Comparison of ENCODE assay signal across 32 cellular contexts in genomic region chr7:68679456-68680234, GRCh38.
DNase-seq lines count a peak whose midpoint lies in the region; ATAC-seq and TF ChIP-seq lines count a peak whose summit lies in the region.
"Had no signal": no experiment of that assay in that cellular context is flagged by ENCODE, and none has a peak within 500 bp of the region (broad histone marks: within the 10 kb centered on the region; RNA-seq: fewer than 3 reads in every experiment).

No MANE protein-coding gene starts in this region.

- no peaks in the 10 kb centered on the region for H3K36me3 Mint-ChIP-seq in neural progenitor cell
- H3K36me3 Mint-ChIP-seq: activated naive CD4-positive, alpha-beta T cell treated with anti-CD3 and anti-CD28 coated beads, Interleukin-2, amount 50 U/mL, for 24 hours; brain; CD8-positive, alpha-beta T cell had no signal

- TF ChIP-seq RAD21 in SK-N-SH (IDR thresholded peaks at IDR 0.05; ENCODE audit: low read length): no peak

- H3K9me2 ChIP-seq in SK-N-SH: no peaks in the 10 kb centered on the region

- POLR2A ChIA-PET in SK-N-SH (lab: Yijun Ruan, JAX): no interaction called here

- H3K27ac ChIP-seq in neural progenitor cell (no peak overlapping the region), SK-N-SH (ENCODE audit: low read depth in 2 of 2, low read length in 1 of 2) (no peak overlapping the region)
- H3K27ac ChIP-seq: esophagus squamous epithelium, foreskin keratinocyte, left lung, thoracic aorta, uterus, VCaP had no signal

- H3K36me3 ChIP-seq in neural progenitor cell (no peaks in the 10 kb centered on the region), SK-N-SH (replicated peaks in 1 of 2; ENCODE audit: control insufficient read depth in 1 of 2, insufficient read depth in 2 of 2, low read length in 1 of 2) (no peaks in the 10 kb centered on the region)
- H3K36me3 ChIP-seq: esophagus squamous epithelium, left lung, thoracic aorta, uterus had no signal

- no peak for ATAC-seq in HG03439 (IDR thresholded peaks at IDR 0.05; ENCODE audit: unreplicated experiment)
- ATAC-seq: CD8-positive, alpha-beta T cell; foreskin keratinocyte; left lung; Panc1; right cardiac atrium; stimulated activated naive CD8-positive, alpha-beta T cell treated with anti-CD3 and anti-CD28 coated beads, Interleukin-15, amount 100 ng/mL, for 72 hours had no signal

- H3K4me3 ChIP-seq in neural progenitor cell: no peak overlapping the region
- no peak overlapping the region for H3K4me3 ChIP-seq in SK-N-SH (ENCODE audit: low read depth in 2 of 2, low read length in 1 of 2)
- H3K4me3 ChIP-seq: esophagus squamous epithelium, left lung, thoracic aorta, uterus had no signal

- no peak overlapping the region for H2AFZ ChIP-seq in neural progenitor cell (replicated peaks)
- H2AFZ ChIP-seq in SK-N-SH (ENCODE audit: low read depth): no peak overlapping the region

- H3F3A ChIP-seq in neural progenitor cell (ENCODE audit: low read depth) (no peaks in the 10 kb centered on the region), SK-N-SH (replicated peaks; ENCODE audit: insufficient read depth) (no peaks in the 10 kb centered on the region)

- H3K27me3 Mint-ChIP-seq in neural progenitor cell (ENCODE audit: insufficient read depth, low read depth): peaks cover 4% of the 10 kb centered on the region
- H3K27me3 Mint-ChIP-seq: activated naive CD4-positive, alpha-beta T cell treated with anti-CD3 and anti-CD28 coated beads, Interleukin-2, amount 50 U/mL, for 24 hours; B cell; stimulated activated naive CD8-positive, alpha-beta T cell treated with anti-CD3 and anti-CD28 coated beads, Interleukin-15, amount 100 ng/mL, for 72 hours had no signal

- H3K27ac Mint-ChIP-seq in neural progenitor cell: peak overlapping the region; percentile 24
- H3K27ac Mint-ChIP-seq: activated naive CD4-positive, alpha-beta T cell treated with anti-CD3 and anti-CD28 coated beads, Interleukin-2, amount 50 U/mL, for 24 hours; B cell; CD8-positive, alpha-beta T cell; H9; stimulated activated naive CD8-positive, alpha-beta T cell treated with anti-CD3 and anti-CD28 coated beads, Interleukin-15, amount 100 ng/mL, for 72 hours had no signal

- H4K20me1 ChIP-seq in neural progenitor cell (ENCODE audit: low read depth): no peaks in the 10 kb centered on the region
- H4K20me1 ChIP-seq in SK-N-SH (ENCODE audit: insufficient read depth): no peaks in the 10 kb centered on the region

- DNase-seq in NCI-H2171 treated with DMSO at 0.1 percent for 48 hours (lab: John Stamatoyannopoulos, UW) (peak; percentile 31), NCI-H2171 (lab: John Stamatoyannopoulos, UW) (no peak), DMS153 (lab: John Stamatoyannopoulos, UW) (peak; percentile 19), NCI-H345 (lab: John Stamatoyannopoulos, UW) (peak; percentile 58), neural progenitor cell (ENCODE audit: low spot score) (no peak), SK-N-SH (no peak), NCI-H2107 treated with DMSO at 0.1 percent for 48 hours (lab: John Stamatoyannopoulos, UW; ENCODE audit: unreplicated experiment) (no peak)
- DNase-seq: activated CD4-positive, alpha-beta T cell treated with anti-CD3 and anti-CD28 coated beads for 4 hours; amniotic stem cell; CD8-positive, alpha-beta T cell; DMS53; esophagus squamous epithelium; GF-D8; H9; left lung; mesendoderm; NCI-H187 treated with DMSO at 0.1 percent for 48 hours; NCI-H510A treated with DMSO at 0.1 percent for 48 hours; SIG-M5; stimulated activated CD4-positive, alpha-beta T cell treated with anti-CD3 and anti-CD28 coated beads, Interleukin-2, amount 100 ng/mL, for 24 hours; stimulated activated naive CD8-positive, alpha-beta T cell treated with anti-CD3 and anti-CD28 coated beads, Interleukin-15, amount 100 ng/mL, for 72 hours; T-helper 9 cell; uterus had no signal

- no peak for TF ChIP-seq CTCF in neural progenitor cell (IDR thresholded peaks at IDR 0.05)
- no peak for TF ChIP-seq CTCF in SK-N-SH (IDR thresholded peaks at IDR 0.05)

- H3K4me3 Mint-ChIP-seq in neural progenitor cell: no peak overlapping the region
- H3K4me3 Mint-ChIP-seq: activated naive CD4-positive, alpha-beta T cell treated with anti-CD3 and anti-CD28 coated beads, Interleukin-2, amount 50 U/mL, for 24 hours; B cell; brain; CD8-positive, alpha-beta T cell; H9; stimulated activated naive CD8-positive, alpha-beta T cell treated with anti-CD3 and anti-CD28 coated beads, Interleukin-15, amount 100 ng/mL, for 72 hours had no signal

- H3K9me3 ChIP-seq in neural progenitor cell (ENCODE audit: low read depth) (no peaks in the 10 kb centered on the region), SK-N-SH (no peaks in the 10 kb centered on the region)
- H3K9me3 ChIP-seq: thoracic aorta, uterus had no signal

- H3K9ac ChIP-seq in neural progenitor cell (no peak overlapping the region), SK-N-SH (no peak overlapping the region)

- peaks cover 4% of the 10 kb centered on the region for H3K9me3 Mint-ChIP-seq in neural progenitor cell

- H3K27me3 ChIP-seq in neural progenitor cell (no peaks in the 10 kb centered on the region), SK-N-SH (ENCODE audit: insufficient read depth) (no peaks in the 10 kb centered on the region)
- H3K27me3 ChIP-seq: foreskin keratinocyte, left lung, uterus had no signal

- H3K4me1 Mint-ChIP-seq in neural progenitor cell: peaks cover 5% of the 10 kb centered on the region
- H3K4me1 Mint-ChIP-seq: activated naive CD4-positive, alpha-beta T cell treated with anti-CD3 and anti-CD28 coated beads, Interleukin-2, amount 50 U/mL, for 24 hours; B cell; stimulated activated naive CD8-positive, alpha-beta T cell treated with anti-CD3 and anti-CD28 coated beads, Interleukin-15, amount 100 ng/mL, for 72 hours had no signal

- no peak for TF ChIP-seq EP300 in SK-N-SH (IDR thresholded peaks at IDR 0.05; ENCODE audit: borderline replicate concordance in 1 of 2, low read depth in 1 of 2, low read length in 1 of 2)

- H3K4me2 ChIP-seq in neural progenitor cell (no peak overlapping the region), SK-N-SH (no peak overlapping the region)

- H3K79me2 ChIP-seq in neural progenitor cell (ENCODE audit: low read depth): no peaks in the 10 kb centered on the region
- no peaks in the 10 kb centered on the region for H3K79me2 ChIP-seq in SK-N-SH (ENCODE audit: insufficient read depth)

- 76% methylated on average over 7 of the region's 7 CpGs for WGBS in SK-N-SH (ENCODE audit: low lambda C conversion rate)

- CTCF ChIA-PET in SK-N-SH (lab: Yijun Ruan, JAX): interaction anchor here (0.8 kb wide), 1 partner anchor 15 kb away, joined by 3 read pairs; no protein-coding TSS in a partner anchor

- H3K4me1 ChIP-seq in neural progenitor cell (peaks cover 4% of the 10 kb centered on the region), SK-N-SH (ENCODE audit: control insufficient read depth in 1 of 2, insufficient read depth in 2 of 2, low read depth in 1 of 2, low read length in 1 of 2) (peaks cover 0 to 2% of the 10 kb centered on the region in 2 experiments; a peak in 1 of 4 replicates)
- H3K4me1 ChIP-seq: foreskin keratinocyte, left lung, uterus had no signal

TF ChIP-seq in SK-N-SH, 30 proteins besides CTCF, POLR2A, EP300 and RAD21:
- TF ChIP-seq SMC3 (IDR thresholded peaks at IDR 0.05; ENCODE audit: low read depth, low read length) (no peak), RCOR1 (IDR thresholded peaks at IDR 0.05; ENCODE audit: low read length) (no peak), NFIC (IDR thresholded peaks at IDR 0.05; ENCODE audit: borderline replicate concordance) (no peak), GATA2 (CRISPR knock-in tag; IDR thresholded peaks at IDR 0.05) (no peak), SIN3A (IDR thresholded peaks at IDR 0.05; ENCODE audit: borderline replicate concordance, low read depth, low read length) (no peak), RXRA (IDR thresholded peaks at IDR 0.05; ENCODE audit: borderline replicate concordance, low read depth) (no peak), USF2 (IDR thresholded peaks at IDR 0.05; ENCODE audit: borderline replicate concordance, low read depth, low read length) (no peak), TCF12 (IDR thresholded peaks at IDR 0.05) (no peak), PBX3 (IDR thresholded peaks at IDR 0.05) (no peak), GABPA (IDR thresholded peaks at IDR 0.05; ENCODE audit: low read depth) (no peak), IRF3 (IDR thresholded peaks at IDR 0.05; ENCODE audit: low read depth, low read length) (no peak), FOSL2 (IDR thresholded peaks at IDR 0.05; ENCODE audit: borderline replicate concordance, low read depth) (no peak), POLR2AphosphoS5 (IDR thresholded peaks at IDR 0.05; ENCODE audit: low read depth, low read length) (no peak), RFX5 (IDR thresholded peaks at IDR 0.05; ENCODE audit: low read length) (no peak)
TF ChIP-seq in SK-N-SH: peak in this region for 0.

Comparison
In these comparisons a context has a peak if more than half of its experiments do, and no peak if none do; other contexts are left out.
1. DNase-seq: peak in NCI-H2171 treated with DMSO at 0.1 percent for 48 hours (single experiment), DMS153 (single experiment) and NCI-H345 (single experiment); none in NCI-H2171 (single experiment), neural progenitor cell (single experiment), SK-N-SH (single experiment) and NCI-H2107 treated with DMSO at 0.1 percent for 48 hours (single experiment).